1 cellular context compared by ENCODE assay signal in genomic region chr6:156953478-156954146, GRCh38.
TF ChIP-seq lines count a peak whose summit lies in the region.

No MANE protein-coding gene starts in this region.

TF ChIP-seq in HepG2, 621 proteins besides CTCF, POLR2A, EP300 and RAD21 (continued from another document and continues in another):
- TF ChIP-seq ZNF18 (CRISPR knock-in tag; IDR thresholded peaks at IDR 0.05; ENCODE audit: insufficient replicate concordance) (no peak), ARNT (IDR thresholded peaks at IDR 0.05) (no peak), RARG (CRISPR knock-in tag; IDR thresholded peaks at IDR 0.05; ENCODE audit: low read depth) (no peak), ZNF703 (CRISPR knock-in tag; IDR thresholded peaks at IDR 0.05; ENCODE audit: borderline replicate concordance) (no peak), ZHX1 (CRISPR knock-in tag; IDR thresholded peaks at IDR 0.05; ENCODE audit: low read depth) (no peak), TEAD3 (CRISPR knock-in tag; optimal IDR thresholded peaks at IDR 0.05; ENCODE audit: borderline replicate concordance) (peak; percentile 87), PBX3 (CRISPR knock-in tag; IDR thresholded peaks at IDR 0.05; ENCODE audit: borderline replicate concordance) (no peak), SMYD3 (CRISPR knock-in tag; IDR thresholded peaks at IDR 0.05) (no peak), HOMEZ (CRISPR knock-in tag; IDR thresholded peaks at IDR 0.05; ENCODE audit: low read depth) (peak; percentile 42; the same call in 1 of the 2 replicates), PAWR (CRISPR knock-in tag; IDR thresholded peaks at IDR 0.05; ENCODE audit: borderline replicate concordance) (no peak), ZNF251 (CRISPR knock-in tag; IDR thresholded peaks at IDR 0.05) (no peak), SALL1 (CRISPR knock-in tag; IDR thresholded peaks at IDR 0.05) (no peak), NPAS2 (CRISPR knock-in tag; IDR thresholded peaks at IDR 0.05; ENCODE audit: borderline replicate concordance) (no peak), ZBTB7B (CRISPR knock-in tag; IDR thresholded peaks at IDR 0.05) (no peak), ZNF713 (CRISPR knock-in tag; IDR thresholded peaks at IDR 0.05) (no peak), RBAK (CRISPR knock-in tag; IDR thresholded peaks at IDR 0.05) (no peak), KMT2A (CRISPR knock-in tag; IDR thresholded peaks at IDR 0.05) (no peak), KAT8 (CRISPR knock-in tag; IDR thresholded peaks at IDR 0.05) (peak; percentile 15; the same call in 1 of the 2 replicates), TFAP4 (IDR thresholded peaks at IDR 0.05; ENCODE audit: borderline replicate concordance, low read depth) (peak; percentile 68; the same call in 1 of the 2 replicates), SCMH1 (CRISPR knock-in tag; IDR thresholded peaks at IDR 0.05; ENCODE audit: borderline replicate concordance) (no peak), RELA (CRISPR knock-in tag; IDR thresholded peaks at IDR 0.05) (no peak), ASH2L (IDR thresholded peaks at IDR 0.05; ENCODE audit: insufficient read length, low read depth, low read length) (peak; percentile 51), SAP130 (CRISPR knock-in tag; IDR thresholded peaks at IDR 0.05; ENCODE audit: low read depth) (peak; percentile 78), ZNF329 (CRISPR knock-in tag; IDR thresholded peaks at IDR 0.05; ENCODE audit: low read depth) (no peak), DRAP1 (CRISPR knock-in tag; IDR thresholded peaks at IDR 0.05) (no peak), SSRP1 (CRISPR knock-in tag; IDR thresholded peaks at IDR 0.05) (no peak), MIXL1 (CRISPR knock-in tag; IDR thresholded peaks at IDR 0.05) (peak; percentile 71), ZNF660 (CRISPR knock-in tag; IDR thresholded peaks at IDR 0.05; ENCODE audit: borderline replicate concordance, low read depth) (no peak), REST (IDR thresholded peaks at IDR 0.05; ENCODE audit: borderline replicate concordance in 1 of 2, low read depth in 1 of 2, low read length in 2 of 2) (no peak), ZFX (CRISPR knock-in tag; IDR thresholded peaks at IDR 0.05; ENCODE audit: low read depth) (peak; percentile 62; the same call in 1 of the 2 replicates), ARID5B (CRISPR knock-in tag; IDR thresholded peaks at IDR 0.05) (peak; percentile 74), HOXA3 (CRISPR knock-in tag; IDR thresholded peaks at IDR 0.05) (peak; percentile 47; the same call in 1 of the 2 replicates), PCBP1 (IDR thresholded peaks at IDR 0.05; ENCODE audit: borderline replicate concordance, low read depth, low read length) (no peak), EHMT2 (IDR thresholded peaks at IDR 0.05; ENCODE audit: borderline replicate concordance, low read depth, low read length) (no peak), ZNF225 (CRISPR knock-in tag; IDR thresholded peaks at IDR 0.05) (no peak), SOX6 (IDR thresholded peaks at IDR 0.05) (no peak), SOX6 (CRISPR knock-in tag; IDR thresholded peaks at IDR 0.05) (peak; percentile 24; the same call in 1 of the 2 replicates), FUBP1 (CRISPR knock-in tag; IDR thresholded peaks at IDR 0.05; ENCODE audit: borderline replicate concordance) (no peak), ZNF44 (CRISPR knock-in tag; IDR thresholded peaks at IDR 0.05) (0 out of 2 replicates have a peak, but pooled peaks have one; percentile 60), NFATC3 (CRISPR knock-in tag; IDR thresholded peaks at IDR 0.05) (no peak), CEBPG (CRISPR knock-in tag; IDR thresholded peaks at IDR 0.05) (0 out of 2 replicates have a peak, but pooled peaks have one; percentile 15), ZFY (CRISPR knock-in tag; IDR thresholded peaks at IDR 0.05) (0 out of 2 replicates have a peak, but pooled peaks have one; percentile 26), CBX1 (IDR thresholded peaks at IDR 0.05; ENCODE audit: low read depth) (no peak), FOXP4 (CRISPR knock-in tag; IDR thresholded peaks at IDR 0.05) (peak; percentile 33; the same call in 1 of the 2 replicates)
